ENCODE assay signal across 1 cellular context in genomic region chr11:69155302-69156198, GRCh38.
TF ChIP-seq lines count a peak whose summit lies in the region.

TSS of gene SMIM38 (plus strand) at chr11:69155935. CDS start at chr11:69157847, 1,912 bp downstream.

TF ChIP-seq in GM12878, 131 proteins besides CTCF, POLR2A, EP300 and RAD21 (continued from another document and continues in another):
- TF ChIP-seq, protein P1, sequence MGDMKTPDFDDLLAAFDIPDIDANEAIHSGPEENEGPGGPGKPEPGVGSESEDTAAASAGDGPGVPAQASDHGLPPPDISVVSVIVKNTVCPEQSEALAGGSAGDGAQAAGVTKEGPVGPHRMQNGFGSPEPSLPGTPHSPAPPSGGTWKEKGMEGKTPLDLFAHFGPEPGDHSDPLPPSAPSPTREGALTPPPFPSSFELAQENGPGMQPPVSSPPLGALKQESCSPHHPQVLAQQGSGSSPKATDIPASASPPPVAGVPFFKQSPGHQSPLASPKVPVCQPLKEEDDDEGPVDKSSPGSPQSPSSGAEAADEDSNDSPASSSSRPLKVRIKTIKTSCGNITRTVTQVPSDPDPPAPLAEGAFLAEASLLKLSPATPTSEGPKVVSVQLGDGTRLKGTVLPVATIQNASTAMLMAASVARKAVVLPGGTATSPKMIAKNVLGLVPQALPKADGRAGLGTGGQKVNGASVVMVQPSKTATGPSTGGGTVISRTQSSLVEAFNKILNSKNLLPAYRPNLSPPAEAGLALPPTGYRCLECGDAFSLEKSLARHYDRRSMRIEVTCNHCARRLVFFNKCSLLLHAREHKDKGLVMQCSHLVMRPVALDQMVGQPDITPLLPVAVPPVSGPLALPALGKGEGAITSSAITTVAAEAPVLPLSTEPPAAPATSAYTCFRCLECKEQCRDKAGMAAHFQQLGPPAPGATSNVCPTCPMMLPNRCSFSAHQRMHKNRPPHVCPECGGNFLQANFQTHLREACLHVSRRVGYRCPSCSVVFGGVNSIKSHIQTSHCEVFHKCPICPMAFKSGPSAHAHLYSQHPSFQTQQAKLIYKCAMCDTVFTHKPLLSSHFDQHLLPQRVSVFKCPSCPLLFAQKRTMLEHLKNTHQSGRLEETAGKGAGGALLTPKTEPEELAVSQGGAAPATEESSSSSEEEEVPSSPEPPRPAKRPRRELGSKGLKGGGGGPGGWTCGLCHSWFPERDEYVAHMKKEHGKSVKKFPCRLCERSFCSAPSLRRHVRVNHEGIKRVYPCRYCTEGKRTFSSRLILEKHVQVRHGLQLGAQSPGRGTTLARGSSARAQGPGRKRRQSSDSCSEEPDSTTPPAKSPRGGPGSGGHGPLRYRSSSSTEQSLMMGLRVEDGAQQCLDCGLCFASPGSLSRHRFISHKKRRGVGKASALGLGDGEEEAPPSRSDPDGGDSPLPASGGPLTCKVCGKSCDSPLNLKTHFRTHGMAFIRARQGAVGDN (IDR thresholded peaks at IDR 0.05): peak; percentile 81
- TF ChIP-seq SREBF2 (IDR thresholded peaks at IDR 0.05; ENCODE audit: low read length) (no peak), RAD51 (IDR thresholded peaks at IDR 0.05) (no peak), DPF2 (IDR thresholded peaks at IDR 0.05) (peak; percentile 69), HCFC1 (IDR thresholded peaks at IDR 0.05; ENCODE audit: low read length) (0 out of 2 replicates have a peak, but pooled peaks have one; percentile 14), RUNX3 (IDR thresholded peaks at IDR 0.05; ENCODE audit: low read length) (peak; percentile 54), MAX (IDR thresholded peaks at IDR 0.05; ENCODE audit: low read depth, low read length) (peak; percentile 67; the same call in 1 of the 2 replicates), SIX5 (IDR thresholded peaks at IDR 0.05; ENCODE audit: low read depth, low read length, severe bottlenecking) (no peak), ZNF592 (IDR thresholded peaks at IDR 0.05) (peak; percentile 45; the same call in 1 of the 2 replicates), MTA3 (IDR thresholded peaks at IDR 0.05; ENCODE audit: borderline replicate concordance, low read length) (peak; percentile 65; the same call in 1 of the 2 replicates), ATF7 (IDR thresholded peaks at IDR 0.05; ENCODE audit: low read depth) (peak; percentile 51; the same call in 1 of the 2 replicates), CBX3 (IDR thresholded peaks at IDR 0.05; ENCODE audit: borderline replicate concordance, low read depth) (no peak), POLR2AphosphoS5 (IDR thresholded peaks at IDR 0.05; ENCODE audit: low read length) (peak; percentile 78; the same call in 1 of the 2 replicates), EED (IDR thresholded peaks at IDR 0.05; ENCODE audit: low read depth) (peak; percentile 62), PAX5 (IDR thresholded peaks at IDR 0.05; ENCODE audit: borderline replicate concordance, low read depth, low read length) (peak; percentile 33; the same call in 1 of the 2 replicates), IKZF1 (conservative IDR thresholded peaks at IDR 0.05) (peak; percentile 73), CREM (IDR thresholded peaks at IDR 0.05; ENCODE audit: low read depth) (peak; percentile 79; the same call in 1 of the 2 replicates), TCF7 (IDR thresholded peaks at IDR 0.05; ENCODE audit: borderline replicate concordance) (no peak), BRCA1 (IDR thresholded peaks at IDR 0.05; ENCODE audit: low read depth, low read length) (no peak), BHLHE40 (IDR thresholded peaks at IDR 0.05; ENCODE audit: borderline replicate concordance in 1 of 2, low read depth in 2 of 2, low read length in 1 of 2) (peak; percentile 85 to 88), GATAD2B (conservative IDR thresholded peaks at IDR 0.05; ENCODE audit: low read depth) (peak; percentile 43; the same call in 1 of the 2 replicates), RELA (IDR thresholded peaks at IDR 0.05; ENCODE audit: borderline replicate concordance, partially characterized antibody) (peak; percentile 96), TCF3 (IDR thresholded peaks at IDR 0.05; ENCODE audit: borderline replicate concordance, insufficient read depth, low read depth, low read length) (0 out of 2 replicates have a peak, but pooled peaks have one; percentile 58), SMARCA5 (IDR thresholded peaks at IDR 0.05) (peak; percentile 17; the same call in 1 of the 2 replicates), RELB (IDR thresholded peaks at IDR 0.05; ENCODE audit: low read depth) (peak; percentile 59), TCF12 (IDR thresholded peaks at IDR 0.05; ENCODE audit: low read depth, low read length) (peak; percentile 91), NR2F1 (conservative IDR thresholded peaks at IDR 0.05) (peak; percentile 32; the same call in 1 of the 2 replicates), EGR1 (IDR thresholded peaks at IDR 0.05; ENCODE audit: borderline replicate concordance in 1 of 2, low read depth in 2 of 2, low read length in 2 of 2) (peak in 1 of 2 experiments; percentile 74; a peak in 1 of 3 replicates), IRF4 (IDR thresholded peaks at IDR 0.05; ENCODE audit: low read depth, low read length) (0 out of 2 replicates have a peak, but pooled peaks have one; percentile 1), HDAC2 (IDR thresholded peaks at IDR 0.05) (no peak), IKZF2 (IDR thresholded peaks at IDR 0.05) (peak; percentile 27 to 67; a peak in 3 of 4 replicates), MTA2 (IDR thresholded peaks at IDR 0.05; ENCODE audit: low read depth) (0 out of 2 replicates have a peak, but pooled peaks have one; percentile 36), YY1 (IDR thresholded peaks at IDR 0.05; ENCODE audit: low read depth, low read length) (peak; percentile 1; the same call in 1 of the 2 replicates), ZBTB4 (CRISPR knock-in tag; IDR thresholded peaks at IDR 0.05) (peak; percentile 16; the same call in 1 of the 2 replicates)
- TF ChIP-seq, protein P2, sequence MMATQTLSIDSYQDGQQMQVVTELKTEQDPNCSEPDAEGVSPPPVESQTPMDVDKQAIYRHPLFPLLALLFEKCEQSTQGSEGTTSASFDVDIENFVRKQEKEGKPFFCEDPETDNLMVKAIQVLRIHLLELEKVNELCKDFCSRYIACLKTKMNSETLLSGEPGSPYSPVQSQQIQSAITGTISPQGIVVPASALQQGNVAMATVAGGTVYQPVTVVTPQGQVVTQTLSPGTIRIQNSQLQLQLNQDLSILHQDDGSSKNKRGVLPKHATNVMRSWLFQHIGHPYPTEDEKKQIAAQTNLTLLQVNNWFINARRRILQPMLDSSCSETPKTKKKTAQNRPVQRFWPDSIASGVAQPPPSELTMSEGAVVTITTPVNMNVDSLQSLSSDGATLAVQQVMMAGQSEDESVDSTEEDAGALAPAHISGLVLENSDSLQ (IDR thresholded peaks at IDR 0.05): 0 out of 2 replicates have a peak, but pooled peaks have one; percentile 15
- TF ChIP-seq, protein P3, sequence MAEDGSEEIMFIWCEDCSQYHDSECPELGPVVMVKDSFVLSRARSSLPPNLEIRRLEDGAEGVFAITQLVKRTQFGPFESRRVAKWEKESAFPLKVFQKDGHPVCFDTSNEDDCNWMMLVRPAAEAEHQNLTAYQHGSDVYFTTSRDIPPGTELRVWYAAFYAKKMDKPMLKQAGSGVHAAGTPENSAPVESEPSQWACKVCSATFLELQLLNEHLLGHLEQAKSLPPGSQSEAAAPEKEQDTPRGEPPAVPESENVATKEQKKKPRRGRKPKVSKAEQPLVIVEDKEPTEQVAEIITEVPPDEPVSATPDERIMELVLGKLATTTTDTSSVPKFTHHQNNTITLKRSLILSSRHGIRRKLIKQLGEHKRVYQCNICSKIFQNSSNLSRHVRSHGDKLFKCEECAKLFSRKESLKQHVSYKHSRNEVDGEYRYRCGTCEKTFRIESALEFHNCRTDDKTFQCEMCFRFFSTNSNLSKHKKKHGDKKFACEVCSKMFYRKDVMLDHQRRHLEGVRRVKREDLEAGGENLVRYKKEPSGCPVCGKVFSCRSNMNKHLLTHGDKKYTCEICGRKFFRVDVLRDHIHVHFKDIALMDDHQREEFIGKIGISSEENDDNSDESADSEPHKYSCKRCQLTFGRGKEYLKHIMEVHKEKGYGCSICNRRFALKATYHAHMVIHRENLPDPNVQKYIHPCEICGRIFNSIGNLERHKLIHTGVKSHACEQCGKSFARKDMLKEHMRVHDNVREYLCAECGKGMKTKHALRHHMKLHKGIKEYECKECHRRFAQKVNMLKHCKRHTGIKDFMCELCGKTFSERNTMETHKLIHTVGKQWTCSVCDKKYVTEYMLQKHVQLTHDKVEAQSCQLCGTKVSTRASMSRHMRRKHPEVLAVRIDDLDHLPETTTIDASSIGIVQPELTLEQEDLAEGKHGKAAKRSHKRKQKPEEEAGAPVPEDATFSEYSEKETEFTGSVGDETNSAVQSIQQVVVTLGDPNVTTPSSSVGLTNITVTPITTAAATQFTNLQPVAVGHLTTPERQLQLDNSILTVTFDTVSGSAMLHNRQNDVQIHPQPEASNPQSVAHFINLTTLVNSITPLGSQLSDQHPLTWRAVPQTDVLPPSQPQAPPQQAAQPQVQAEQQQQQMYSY (CRISPR knock-in tag; IDR thresholded peaks at IDR 0.05): no peak
- TF ChIP-seq, protein P4, sequence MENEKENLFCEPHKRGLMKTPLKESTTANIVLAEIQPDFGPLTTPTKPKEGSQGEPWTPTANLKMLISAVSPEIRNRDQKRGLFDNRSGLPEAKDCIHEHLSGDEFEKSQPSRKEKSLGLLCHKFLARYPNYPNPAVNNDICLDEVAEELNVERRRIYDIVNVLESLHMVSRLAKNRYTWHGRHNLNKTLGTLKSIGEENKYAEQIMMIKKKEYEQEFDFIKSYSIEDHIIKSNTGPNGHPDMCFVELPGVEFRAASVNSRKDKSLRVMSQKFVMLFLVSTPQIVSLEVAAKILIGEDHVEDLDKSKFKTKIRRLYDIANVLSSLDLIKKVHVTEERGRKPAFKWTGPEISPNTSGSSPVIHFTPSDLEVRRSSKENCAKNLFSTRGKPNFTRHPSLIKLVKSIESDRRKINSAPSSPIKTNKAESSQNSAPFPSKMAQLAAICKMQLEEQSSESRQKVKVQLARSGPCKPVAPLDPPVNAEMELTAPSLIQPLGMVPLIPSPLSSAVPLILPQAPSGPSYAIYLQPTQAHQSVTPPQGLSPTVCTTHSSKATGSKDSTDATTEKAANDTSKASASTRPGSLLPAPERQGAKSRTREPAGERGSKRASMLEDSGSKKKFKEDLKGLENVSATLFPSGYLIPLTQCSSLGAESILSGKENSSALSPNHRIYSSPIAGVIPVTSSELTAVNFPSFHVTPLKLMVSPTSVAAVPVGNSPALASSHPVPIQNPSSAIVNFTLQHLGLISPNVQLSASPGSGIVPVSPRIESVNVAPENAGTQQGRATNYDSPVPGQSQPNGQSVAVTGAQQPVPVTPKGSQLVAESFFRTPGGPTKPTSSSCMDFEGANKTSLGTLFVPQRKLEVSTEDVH (IDR thresholded peaks at IDR 0.05; ENCODE audit: low read depth, partially characterized antibody): no peak
